Comparison of ENCODE assay signal across 8 cellular contexts in genomic region chr22:30325724-30326703, GRCh38. TPM values are rescaled to one million over a fixed set of nuclear protein-coding genes. Genes with fewer than 3 reads are reported as not detected.
DNase-seq lines count a peak whose midpoint lies in the region; ATAC-seq lines count a peak whose summit lies in the region.

No MANE protein-coding gene starts in this region.

- peaks cover 11 to 63% (median 44%) of the 10 kb centered on the region in 4 donors for H3K4me1 Mint-ChIP-seq in CD4-positive, CD25-positive, alpha-beta regulatory T cell
- peaks cover 52% of the 10 kb centered on the region for H3K4me1 Mint-ChIP-seq in activated naive CD4-positive, alpha-beta T cell treated with anti-CD3 and anti-CD28 coated beads, Interleukin-2, amount 50 U/mL, for 24 hours

- H3K27me3 ChIP-seq in CD4-positive, CD25-positive, alpha-beta regulatory T cell (ENCODE audit: control insufficient read depth, insufficient read depth, low read length), result no peaks in the 10 kb centered on the region
- H3K27me3 ChIP-seq in right cardiac atrium (ENCODE audit: control insufficient read depth, insufficient read depth) (no peaks in the 10 kb centered on the region), skeletal muscle tissue (ENCODE audit: control insufficient read depth in 3 of 3, insufficient read depth in 3 of 3, low read length in 3 of 3) (no peaks in the 10 kb centered on the region)

- H3K9me3 Mint-ChIP-seq in CD4-positive, CD25-positive, alpha-beta regulatory T cell, result no peaks in the 10 kb centered on the region
- no peaks in the 10 kb centered on the region for H3K9me3 Mint-ChIP-seq in activated naive CD4-positive, alpha-beta T cell treated with anti-CD3 and anti-CD28 coated beads, Interleukin-2, amount 50 U/mL, for 24 hours

- H3K36me3 ChIP-seq in CD4-positive, CD25-positive, alpha-beta regulatory T cell (ENCODE audit: control insufficient read depth, insufficient read depth, low read length), result peaks cover 9% of the 10 kb centered on the region
- peaks cover 0 to 3% (median 2%) of the 10 kb centered on the region in 3 donors for H3K36me3 ChIP-seq in skeletal muscle tissue (ENCODE audit: control insufficient read depth in 3 of 3, insufficient read depth in 3 of 3, low read length in 3 of 3)

- WGBS in right cardiac atrium, result 13% methylated on average over 48 of the region's 48 CpGs

- H3K4me3 ChIP-seq in CD4-positive, CD25-positive, alpha-beta regulatory T cell (ENCODE audit: low read depth, low read length), result peak overlapping the region; percentile 81
- H3K4me3 ChIP-seq in right cardiac atrium (ENCODE audit: low read length) (peak overlapping the region; percentile 85), skeletal muscle tissue (ENCODE audit: low read length in 3 of 3) (peak overlapping the region; percentile 74 to 82 (median 80))

- H3K36me3 Mint-ChIP-seq in CD4-positive, CD25-positive, alpha-beta regulatory T cell, result peaks cover 15% of the 10 kb centered on the region
- H3K36me3 Mint-ChIP-seq in activated naive CD4-positive, alpha-beta T cell treated with anti-CD3 and anti-CD28 coated beads, Interleukin-2, amount 50 U/mL, for 24 hours, result peaks cover 4% of the 10 kb centered on the region

- DNase-seq in CD4-positive, CD25-positive, alpha-beta regulatory T cell, result peak in 1 of 3 donors; percentile 35
- DNase-seq in right cardiac atrium (peak; percentile 45 to 76 (median 74)), putamen (ENCODE audit: low spot score) (no peak), NCI-H1092 (lab: John Stamatoyannopoulos, UW) (no peak)

- H3K4me1 ChIP-seq in CD4-positive, CD25-positive, alpha-beta regulatory T cell (ENCODE audit: control insufficient read depth, insufficient read depth, low read length, poor library complexity, severe bottlenecking), result peaks cover 61% of the 10 kb centered on the region
- peaks cover 11% of the 10 kb centered on the region for H3K4me1 ChIP-seq in right cardiac atrium (ENCODE audit: control insufficient read depth, insufficient read depth, low read length)
- peaks cover 31 to 34% (median 33%) of the 10 kb centered on the region in 3 donors for H3K4me1 ChIP-seq in skeletal muscle tissue (ENCODE audit: control insufficient read depth in 3 of 3, insufficient read depth in 3 of 3, low read length in 3 of 3)

- ATAC-seq in CD4-positive, CD25-positive, alpha-beta regulatory T cell (ENCODE audit: low read depth in 2 of 2), result no peak
- ATAC-seq in GM19395 (IDR thresholded peaks at IDR 0.05; ENCODE audit: unreplicated experiment) (peak; percentile 35), HG03571 (IDR thresholded peaks at IDR 0.05; ENCODE audit: unreplicated experiment) (peak; percentile 26), right cardiac atrium (peak; percentile 56 to 67)

- H3K4me3 Mint-ChIP-seq in CD4-positive, CD25-positive, alpha-beta regulatory T cell, result peak overlapping the region; percentile 85 to 94 (median 92)
- H3K4me3 Mint-ChIP-seq in activated naive CD4-positive, alpha-beta T cell treated with anti-CD3 and anti-CD28 coated beads, Interleukin-2, amount 50 U/mL, for 24 hours, result peak overlapping the region; percentile 88

- H3K27ac ChIP-seq in CD4-positive, CD25-positive, alpha-beta regulatory T cell (ENCODE audit: insufficient read depth, low read length, poor library complexity, severe bottlenecking), result peak overlapping the region; percentile 69
- H3K27ac ChIP-seq in right cardiac atrium (ENCODE audit: low read length) (peak overlapping the region; percentile 78), skeletal muscle tissue (ENCODE audit: low read depth, low read length) (peak overlapping the region; percentile 60)

- H3K9me3 ChIP-seq in CD4-positive, CD25-positive, alpha-beta regulatory T cell (ENCODE audit: control insufficient read depth in 2 of 2, low read length in 2 of 2), result no peaks in the 10 kb centered on the region
- H3K9me3 ChIP-seq in right cardiac atrium (ENCODE audit: control insufficient read depth, low read length), result no peaks in the 10 kb centered on the region
- no peaks in the 10 kb centered on the region for H3K9me3 ChIP-seq in skeletal muscle tissue (ENCODE audit: control insufficient read depth in 3 of 3, low read length in 3 of 3)

- intact Hi-C loops in right cardiac atrium (cut with DNase I), result loop anchor here in 1 of 4 donors (5.0 kb wide), 1 partner anchor 39 kb away; the partner anchor contains the start of gene CASTOR1

- peak overlapping the region; percentile 68 to 80 (median 70) for H3K9ac ChIP-seq in skeletal muscle tissue (ENCODE audit: low read depth in 1 of 3, low read length in 3 of 3)

- H3K27ac Mint-ChIP-seq in CD4-positive, CD25-positive, alpha-beta regulatory T cell, result peak overlapping the region; percentile 79 to 95 (median 88)
- peak overlapping the region; percentile 88 for H3K27ac Mint-ChIP-seq in activated naive CD4-positive, alpha-beta T cell treated with anti-CD3 and anti-CD28 coated beads, Interleukin-2, amount 50 U/mL, for 24 hours

- no peaks in the 10 kb centered on the region for H3K27me3 Mint-ChIP-seq in CD4-positive, CD25-positive, alpha-beta regulatory T cell
- no peaks in the 10 kb centered on the region for H3K27me3 Mint-ChIP-seq in activated naive CD4-positive, alpha-beta T cell treated with anti-CD3 and anti-CD28 coated beads, Interleukin-2, amount 50 U/mL, for 24 hours

RNA-seq across cellular contexts. Expression of gene TBC1D10A, which starts 0.7 kb away (rescaled TPM):
- total RNA-seq in CD4-positive, CD25-positive, alpha-beta regulatory T cell, result 67.5 TPM
- 10 to 100 TPM; 44.2 to 58.0 (median 47.4) TPM for polyA plus RNA-seq in CD4-positive, CD25-positive, alpha-beta regulatory T cell
- total RNA-seq in right cardiac atrium (1 to 10 TPM; 5.6 to 9.1 (median 8.5) TPM), skeletal muscle tissue (7.3 TPM)
- polyA plus RNA-seq in right cardiac atrium, result 5.4 TPM

RNA-seq across cellular contexts. Expression of gene SF3A1, which starts 30.7 kb away (rescaled TPM):
- total RNA-seq in CD4-positive, CD25-positive, alpha-beta regulatory T cell, result 389 TPM
- polyA plus RNA-seq in CD4-positive, CD25-positive, alpha-beta regulatory T cell, result 10 to 100 TPM; 66.6 to 78.6 (median 75.1) TPM
- total RNA-seq in right cardiac atrium (100 to 1,000 TPM; 105 to 110 (median 108) TPM), skeletal muscle tissue (18.8 TPM)
- 16.2 TPM for polyA plus RNA-seq in right cardiac atrium

RNA-seq across cellular contexts. Expression of gene CCDC157, which starts 30.8 kb away (rescaled TPM):
- 7.1 TPM for total RNA-seq in CD4-positive, CD25-positive, alpha-beta regulatory T cell
- 1 to 10 TPM; 1.3 to 2.4 (median 1.9) TPM for polyA plus RNA-seq in CD4-positive, CD25-positive, alpha-beta regulatory T cell
- total RNA-seq in right cardiac atrium, result 1 to 10 TPM in 3 of 4 donors, under 1 TPM in 1; 0.47 to 2.1 (median 1.4) TPM
- polyA plus RNA-seq in right cardiac atrium, result 0.66 TPM
- total RNA-seq in skeletal muscle tissue, result 1.0 TPM

RNA-seq across cellular contexts. Expression of gene CASTOR1, which starts 36.7 kb away (rescaled TPM):
- total RNA-seq in CD4-positive, CD25-positive, alpha-beta regulatory T cell, result 18.7 TPM
- polyA plus RNA-seq in CD4-positive, CD25-positive, alpha-beta regulatory T cell, result 10 to 100 TPM; 10.9 to 16.4 (median 12.1) TPM
- total RNA-seq in right cardiac atrium, result 1 to 10 TPM; 7.0 to 9.0 (median 7.4) TPM
- polyA plus RNA-seq in right cardiac atrium, result 6.4 TPM
- 2.6 TPM for total RNA-seq in skeletal muscle tissue

RNA-seq across cellular contexts. Expression of gene OSM, which starts 59.4 kb away (rescaled TPM):
- total RNA-seq in CD4-positive, CD25-positive, alpha-beta regulatory T cell, result 24.0 TPM
- 1 to 10 TPM; 2.4 to 7.0 (median 4.8) TPM for polyA plus RNA-seq in CD4-positive, CD25-positive, alpha-beta regulatory T cell
- total RNA-seq in right cardiac atrium (1 to 10 TPM in 1 of 4 donors, under 1 TPM in 3; 0.17 to 1.5 (median 0.26) TPM), skeletal muscle tissue (0.52 TPM)
- 0.81 TPM for polyA plus RNA-seq in right cardiac atrium

Comparison
In these comparisons a context has a peak if more than half of its experiments do, and no peak if none do; other contexts are left out.
1. ATAC-seq: peak in GM19395 (single experiment), HG03571 (single experiment) and right cardiac atrium (2 of 2); none in CD4-positive, CD25-positive, alpha-beta regulatory T cell (0 of 2).
2. DNase-seq: peak in right cardiac atrium (3 of 3); none in putamen (single experiment) and NCI-H1092 (single experiment).
3. Peak in every context shown above with its lines, with median percentiles within 50 percentile points of each other: H3K27ac ChIP-seq and H3K4me3 ChIP-seq.